In the genomic region with DNA sequence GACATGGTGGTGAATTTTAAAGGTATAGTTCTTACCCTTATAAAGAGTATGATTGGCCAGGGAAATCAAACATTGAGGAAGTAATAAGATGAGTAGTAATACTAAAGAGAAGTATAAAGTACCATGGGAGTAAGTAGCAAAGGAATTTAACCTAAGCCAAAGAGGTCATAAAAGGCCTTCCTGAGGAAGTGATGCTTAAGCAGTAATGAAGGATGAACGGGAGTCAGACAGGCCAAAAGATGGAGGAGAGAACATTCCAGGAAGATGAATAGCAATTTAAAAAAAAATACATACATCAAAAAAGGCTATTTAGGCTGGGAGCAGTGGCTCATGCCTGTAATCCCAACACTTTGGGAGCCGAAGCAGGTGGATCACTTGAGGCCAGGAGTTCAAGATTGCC, we compare ENCODE assay signal across 20 cellular contexts.
"Had no signal": no experiment of that assay in that cellular context is flagged by ENCODE, and none has a peak within 500 bp of the region (broad histone marks: within the 10 kb centered on the region; RNA-seq: fewer than 3 reads in every experiment).

No MANE protein-coding gene starts in this region.

- H3K9me3 ChIP-seq: prostate gland, suprapubic skin had no signal

- H3K36me3 ChIP-seq: prostate gland, suprapubic skin had no signal

- H3K4me1 ChIP-seq: foreskin keratinocyte, prostate gland, suprapubic skin had no signal

- H3K27me3 ChIP-seq: foreskin keratinocyte, suprapubic skin had no signal

- ATAC-seq: activated naive CD8-positive, alpha-beta T cell treated with anti-CD3 and anti-CD28 coated beads, Interleukin-2, amount 50 U/mL, for 24 hours; esophagus mucosa; foreskin keratinocyte; left ventricle myocardium superior; sciatic nerve had no signal

- H3K27ac ChIP-seq: foreskin keratinocyte, prostate gland, suprapubic skin, VCaP had no signal

- H3K9me3 Mint-ChIP-seq: activated CD4-positive, alpha-beta memory T cell treated with anti-CD3 and anti-CD28 coated beads, Interleukin-2, amount 10 ng/mL, durations not matched to agents 7 days and 5 days; activated naive CD8-positive, alpha-beta T cell treated with anti-CD3 and anti-CD28 coated beads, Interleukin-2, amount 50 U/mL, for 24 hours; endodermal cell; T-helper 2 cell treated with Interferon-gamma antibody and Interleukin-4, amounts not matched to agents 5 μg/mL and 100 μg/mL, for 36 hours; type B pancreatic cell had no signal

- DNase-seq: activated CD4-positive, alpha-beta memory T cell treated with anti-CD3 and anti-CD28 coated beads, Interleukin-2, amount 10 ng/mL, durations not matched to agents 7 days and 5 days; activated naive CD4-positive, alpha-beta T cell treated with Interleukin-2 at 50 U/mL for 16 hours; activated naive CD8-positive, alpha-beta T cell treated with anti-CD3 and anti-CD28 coated beads, Interleukin-2, amount 50 U/mL, for 24 hours; central memory CD4-positive, alpha-beta T cell; head of caudate nucleus; left ventricle myocardium superior; mesendoderm; occipital lobe; stimulated activated naive CD4-positive, alpha-beta T cell treated with Interleukin-2 at 50 U/mL for 16 hours; SW 1271 had no signal

- H3K4me1 Mint-ChIP-seq: activated CD4-positive, alpha-beta memory T cell treated with anti-CD3 and anti-CD28 coated beads, Interleukin-2, amount 10 ng/mL, durations not matched to agents 7 days and 5 days; activated naive CD8-positive, alpha-beta T cell treated with anti-CD3 and anti-CD28 coated beads, Interleukin-2, amount 50 U/mL, for 24 hours; endodermal cell; nephron had no signal

- H3K27me3 Mint-ChIP-seq: activated CD4-positive, alpha-beta memory T cell treated with anti-CD3 and anti-CD28 coated beads, Interleukin-2, amount 10 ng/mL, durations not matched to agents 7 days and 5 days; activated naive CD8-positive, alpha-beta T cell treated with anti-CD3 and anti-CD28 coated beads, Interleukin-2, amount 50 U/mL, for 24 hours; type B pancreatic cell had no signal

- H3K4me3 Mint-ChIP-seq: activated CD4-positive, alpha-beta memory T cell treated with anti-CD3 and anti-CD28 coated beads, Interleukin-2, amount 10 ng/mL, durations not matched to agents 7 days and 5 days; activated naive CD8-positive, alpha-beta T cell treated with anti-CD3 and anti-CD28 coated beads, Interleukin-2, amount 50 U/mL, for 24 hours; endodermal cell; nephron; T-helper 2 cell treated with Interferon-gamma antibody and Interleukin-4, amounts not matched to agents 5 μg/mL and 100 μg/mL, for 36 hours; type B pancreatic cell had no signal

- H3K4me3 ChIP-seq: prostate gland, suprapubic skin had no signal

- H3K36me3 Mint-ChIP-seq: type B pancreatic cell had no signal

- H3K27ac Mint-ChIP-seq: activated CD4-positive, alpha-beta memory T cell treated with anti-CD3 and anti-CD28 coated beads, Interleukin-2, amount 10 ng/mL, durations not matched to agents 7 days and 5 days; activated naive CD8-positive, alpha-beta T cell treated with anti-CD3 and anti-CD28 coated beads, Interleukin-2, amount 50 U/mL, for 24 hours; endodermal cell; nephron; T-helper 2 cell treated with Interferon-gamma antibody and Interleukin-4, amounts not matched to agents 5 μg/mL and 100 μg/mL, for 36 hours; type B pancreatic cell had no signal
